ENCODE assay signal across 27 cellular contexts in the genomic region with DNA sequence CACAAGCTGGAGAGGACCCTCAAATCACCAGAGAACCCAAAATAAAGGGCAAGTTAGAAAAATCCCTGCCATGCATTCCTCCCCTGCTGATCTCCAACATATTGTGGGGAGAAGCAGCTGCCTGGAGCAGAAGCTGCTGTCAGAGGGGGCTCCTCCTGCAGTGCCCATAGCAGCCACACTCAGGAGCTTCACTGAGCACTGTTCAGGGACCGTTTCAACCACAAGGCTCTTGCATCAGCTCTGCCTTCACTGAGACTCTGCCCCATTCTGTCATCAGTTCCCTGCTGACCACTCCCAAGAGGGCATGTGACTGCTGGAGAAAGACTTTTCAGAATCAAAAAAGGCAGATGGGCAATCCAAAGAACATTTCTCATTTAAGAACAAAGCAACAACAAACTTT.
"Had no signal": no experiment of that assay in that cellular context is flagged by ENCODE, and none has a peak within 500 bp of the region (broad histone marks: within the 10 kb centered on the region; RNA-seq: fewer than 3 reads in every experiment).

No MANE protein-coding gene starts in this region.

- ATAC-seq: gastroesophageal sphincter; naive thymus-derived CD8-positive, alpha-beta T cell; right cardiac atrium had no signal

- FAIRE-seq: endometrium had no signal

- H3K4me1 ChIP-seq: ascending aorta, colonic mucosa, gastroesophageal sphincter, neural progenitor cell, parathyroid adenoma, tibial nerve had no signal

- H3K36me3 ChIP-seq: ascending aorta, cardiac muscle cell, colonic mucosa, gastroesophageal sphincter, neural progenitor cell, tibial nerve had no signal

- H3K9me3 ChIP-seq: ascending aorta, colonic mucosa, gastroesophageal sphincter, tibial nerve had no signal

- H3K27ac ChIP-seq: ascending aorta, cardiac muscle cell, colonic mucosa, gastroesophageal sphincter, neural progenitor cell, parathyroid adenoma, tibial nerve had no signal

- H3K79me2 ChIP-seq: parathyroid adenoma had no signal

- DNase-seq: activated CD4-positive, alpha-beta memory T cell treated with anti-CD3 and anti-CD28 coated beads, Interleukin-2, amount 10 ng/mL, durations not matched to agents 7 days and 5 days; activated CD4-positive, alpha-beta T cell treated with anti-CD3 and anti-CD28 coated beads for 1 hour; activated CD4-positive, alpha-beta T cell treated with anti-CD3 and anti-CD28 coated beads, Interleukin-2, amount 10 ng/mL, durations not matched to agents 7 days and 5 days; activated CD8-positive, alpha-beta memory T cell treated with anti-CD3 and anti-CD28 coated beads, Interleukin-2, amount 50 U/mL, for 48 hours; activated gamma-delta T cell; activated naive CD4-positive, alpha-beta T cell treated with anti-CD3 and anti-CD28 coated beads, Interleukin-2, amount 10 ng/mL, durations not matched to agents 7 days and 5 days; activated naive CD8-positive, alpha-beta T cell treated with anti-CD3 and anti-CD28 coated beads, Interleukin-2, amount 10 ng/mL, durations not matched to agents 7 days and 5 days; activated T-cell treated with anti-CD3 and anti-CD28 coated beads, Interleukin-2, amount 50 U/mL, for 24 hours; cerebellar nuclear complex; colonic mucosa; effector CD8-positive, alpha-beta T cell; head of caudate nucleus; hypothalamus; naive thymus-derived CD8-positive, alpha-beta T cell; occipital lobe; right cardiac atrium; stimulated activated CD4-positive, alpha-beta T cell treated with anti-CD3 and anti-CD28 coated beads, Interleukin-15, amount 100 ng/mL, for 24 hours; stimulated activated CD4-positive, alpha-beta T cell treated with anti-CD3 and anti-CD28 coated beads, Interleukin-2, amount 100 ng/mL, for 24 hours; stimulated activated naive CD4-positive, alpha-beta T cell; T-helper 9 cell had no signal

- H3K4me3 ChIP-seq: ascending aorta, cardiac muscle cell, colonic mucosa, gastroesophageal sphincter, neural progenitor cell, tibial nerve had no signal

- H3K9ac ChIP-seq: neural progenitor cell, parathyroid adenoma had no signal

- H3K27me3 ChIP-seq: ascending aorta, cardiac muscle cell, colonic mucosa, gastroesophageal sphincter, neural progenitor cell, tibial nerve had no signal

- H2AFZ ChIP-seq: neural progenitor cell, parathyroid adenoma had no signal

- H3K4me2 ChIP-seq: neural progenitor cell had no signal
